Comparison of ENCODE assay signal across 29 cellular contexts in genomic region chr15:84788500-84788899, GRCh38. TPM values are rescaled to one million over a fixed set of nuclear protein-coding genes. Genes with fewer than 3 reads are reported as not detected.
DNase-seq lines count a peak whose midpoint lies in the region; ATAC-seq and TF ChIP-seq lines count a peak whose summit lies in the region.
"Had no signal": no experiment of that assay in that cellular context is flagged by ENCODE, and none has a peak within 500 bp of the region (broad histone marks: within the 10 kb centered on the region; RNA-seq: fewer than 3 reads in every experiment).

No MANE protein-coding gene starts in this region.

- H2BK120ac ChIP-seq in mesenchymal stem cell (ENCODE audit: low read depth, low read length): no peak overlapping the region

- peaks cover 48% of the 10 kb centered on the region for H3K79me1 ChIP-seq in mesenchymal stem cell (replicated peaks; ENCODE audit: low read length, poor library complexity, severe bottlenecking)

- TF ChIP-seq CTCF in CD14-positive monocyte (IDR thresholded peaks at IDR 0.05): no peak

- H3K9me3 Mint-ChIP-seq in CD14-positive monocyte (peaks cover 0 to 1% (median 0%) of the 10 kb centered on the region in 7 donors), T-cell (no peaks in the 10 kb centered on the region)
- H3K9me3 Mint-ChIP-seq in CD8-positive, alpha-beta memory T cell: no peaks in the 10 kb centered on the region
- no peaks in the 10 kb centered on the region for H3K9me3 Mint-ChIP-seq in central memory CD8-positive, alpha-beta T cell
- H3K9me3 Mint-ChIP-seq: activated naive CD8-positive, alpha-beta T cell treated with anti-CD3 and anti-CD28 coated beads, Interleukin-2, amount 10 ng/mL, durations not matched to agents 7 days and 5 days; nephron progenitor cell had no signal

- no peak overlapping the region for H3K9ac ChIP-seq in mesenchymal stem cell (ENCODE audit: low read length)

- H3K9me3 ChIP-seq in CD8-positive, alpha-beta memory T cell (ENCODE audit: low read length): no peaks in the 10 kb centered on the region
- no peaks in the 10 kb centered on the region for H3K9me3 ChIP-seq in mesenchymal stem cell (ENCODE audit: control insufficient read depth, low read length)
- H3K9me3 ChIP-seq: lower lobe of right lung, mucosa of descending colon, ovary, right atrium auricular region, upper lobe of left lung had no signal

- H3K4me1 Mint-ChIP-seq in CD14-positive monocyte: peaks cover 31% of the 10 kb centered on the region
- peaks cover 32 to 62% (median 56%) of the 10 kb centered on the region in 3 donors for H3K4me1 Mint-ChIP-seq in CD8-positive, alpha-beta memory T cell
- peaks cover 62% of the 10 kb centered on the region for H3K4me1 Mint-ChIP-seq in central memory CD8-positive, alpha-beta T cell
- H3K4me1 Mint-ChIP-seq in T-cell: peaks cover 44 to 49% (median 46%) of the 10 kb centered on the region in 3 donors

- H2BK12ac ChIP-seq in mesenchymal stem cell (ENCODE audit: low read length in 2 of 2): no peak overlapping the region

- no peak overlapping the region for H3K27ac ChIP-seq in CD8-positive, alpha-beta memory T cell (ENCODE audit: low read depth, low read length)
- no peak overlapping the region for H3K27ac ChIP-seq in mesenchymal stem cell (ENCODE audit: low read length, poor library complexity, severe bottlenecking)
- H3K27ac ChIP-seq: lower lobe of right lung, ovary, PC-9, right atrium auricular region, upper lobe of left lung had no signal

- no peak overlapping the region for H2BK5ac ChIP-seq in mesenchymal stem cell (ENCODE audit: low read depth, low read length, poor library complexity, severe bottlenecking)

- peaks cover 20% of the 10 kb centered on the region for H3K36me3 ChIP-seq in CD8-positive, alpha-beta memory T cell (ENCODE audit: insufficient read depth, low read length)
- H3K36me3 ChIP-seq in mesenchymal stem cell (ENCODE audit: control insufficient read depth in 1 of 2, insufficient read depth in 2 of 2, low read depth in 1 of 2, low read length in 2 of 2): peaks cover 42 to 61% of the 10 kb centered on the region in 2 experiments
- H3K36me3 ChIP-seq: ovary had no signal

- peak overlapping the region in 4 of 7 donors; percentile 15 to 70 (median 48) for H3K27ac Mint-ChIP-seq in CD14-positive monocyte
- H3K27ac Mint-ChIP-seq in CD8-positive, alpha-beta memory T cell: peak overlapping the region in 5 of 8 donors; percentile 2 to 87 (median 30)
- H3K27ac Mint-ChIP-seq in central memory CD8-positive, alpha-beta T cell (ENCODE audit: low read depth): peak overlapping the region; percentile 63
- H3K27ac Mint-ChIP-seq in T-cell: peak overlapping the region in 1 of 2 donors; percentile 31
- H3K27ac Mint-ChIP-seq: activated naive CD8-positive, alpha-beta T cell treated with anti-CD3 and anti-CD28 coated beads, Interleukin-2, amount 10 ng/mL, durations not matched to agents 7 days and 5 days; nephron progenitor cell had no signal

- WGBS in mesenchymal stem cell: no CpG with 5 or more reads among the region's 2 CpGs

- H2BK15ac ChIP-seq in mesenchymal stem cell (ENCODE audit: low read depth, poor library complexity, severe bottlenecking): no peak overlapping the region

- H3K27me3 Mint-ChIP-seq in CD14-positive monocyte (ENCODE audit: low read depth in 3 of 3) (no peaks in the 10 kb centered on the region), T-cell (no peaks in the 10 kb centered on the region)
- no peaks in the 10 kb centered on the region for H3K27me3 Mint-ChIP-seq in CD8-positive, alpha-beta memory T cell
- H3K27me3 Mint-ChIP-seq in central memory CD8-positive, alpha-beta T cell: no peaks in the 10 kb centered on the region
- H3K27me3 Mint-ChIP-seq: activated naive CD8-positive, alpha-beta T cell treated with anti-CD3 and anti-CD28 coated beads, Interleukin-2, amount 10 ng/mL, durations not matched to agents 7 days and 5 days had no signal

- no peak overlapping the region for H2AK5ac ChIP-seq in mesenchymal stem cell (ENCODE audit: low read length, severe bottlenecking)

- no peak overlapping the region for H3K23ac ChIP-seq in mesenchymal stem cell (ENCODE audit: low read length in 2 of 2)

- H3K4ac ChIP-seq in mesenchymal stem cell (ENCODE audit: low read depth in 1 of 2, low read length in 2 of 2): no peak overlapping the region

- peaks cover 4% of the 10 kb centered on the region for H3K4me1 ChIP-seq in CD8-positive, alpha-beta memory T cell (ENCODE audit: insufficient read depth, low read length)
- H3K4me1 ChIP-seq in mesenchymal stem cell (ENCODE audit: control insufficient read depth, insufficient read depth, low read depth, low read length): peaks cover 2% of the 10 kb centered on the region

- H3K4me3 Mint-ChIP-seq in CD14-positive monocyte (no peak overlapping the region), T-cell (no peak overlapping the region)
- H3K4me3 Mint-ChIP-seq in CD8-positive, alpha-beta memory T cell: no peak overlapping the region
- H3K4me3 Mint-ChIP-seq in central memory CD8-positive, alpha-beta T cell: no peak overlapping the region
- H3K4me3 Mint-ChIP-seq: activated naive CD8-positive, alpha-beta T cell treated with anti-CD3 and anti-CD28 coated beads, Interleukin-2, amount 10 ng/mL, durations not matched to agents 7 days and 5 days; nephron progenitor cell had no signal

- CTCF ChIA-PET in CD8-positive, alpha-beta memory T cell (lab: Charles Lee): no interaction called here
- CTCF ChIA-PET in T-cell (lab: Charles Lee): no interaction called here

- no peaks in the 10 kb centered on the region for H3K27me3 ChIP-seq in CD8-positive, alpha-beta memory T cell (ENCODE audit: insufficient read depth, low read length, poor library complexity, severe bottlenecking)
- H3K27me3 ChIP-seq in mesenchymal stem cell (ENCODE audit: control insufficient read depth in 1 of 2, insufficient read depth in 1 of 2, low read length in 2 of 2): no peaks in the 10 kb centered on the region
- H3K27me3 ChIP-seq: ovary, right atrium auricular region, upper lobe of left lung had no signal

- no peak overlapping the region for H3K4me3 ChIP-seq in CD8-positive, alpha-beta memory T cell (ENCODE audit: low read length)
- no peak overlapping the region for H3K4me3 ChIP-seq in mesenchymal stem cell (ENCODE audit: insufficient read depth in 1 of 2, low read depth in 1 of 2, low read length in 2 of 2)
- H3K4me3 ChIP-seq: lower lobe of right lung, mucosa of descending colon, ovary, PC-9, right atrium auricular region, upper lobe of left lung had no signal

- intact Hi-C loops in CD14-positive monocyte (cut with micrococcal nuclease): no loop called here

- no peak overlapping the region for H4K8ac ChIP-seq in mesenchymal stem cell (ENCODE audit: low read length)

- H3K36me3 Mint-ChIP-seq in CD14-positive monocyte: peaks cover 63 to 84% of the 10 kb centered on the region in 2 donors
- H3K36me3 Mint-ChIP-seq in CD8-positive, alpha-beta memory T cell: peaks cover 15 to 82% (median 23%) of the 10 kb centered on the region in 3 donors
- H3K36me3 Mint-ChIP-seq in central memory CD8-positive, alpha-beta T cell (ENCODE audit: insufficient read depth): peaks cover 41% of the 10 kb centered on the region
- peaks cover 63% of the 10 kb centered on the region for H3K36me3 Mint-ChIP-seq in T-cell

- no peak overlapping the region for H4K91ac ChIP-seq in mesenchymal stem cell (ENCODE audit: low read length)

- no peak overlapping the region for H3K18ac ChIP-seq in mesenchymal stem cell (ENCODE audit: low read depth in 1 of 2, low read length in 2 of 2)

- no peak overlapping the region for H3K4me2 ChIP-seq in mesenchymal stem cell (ENCODE audit: low read length, poor library complexity, severe bottlenecking)
- H3K4me2 ChIP-seq: PC-9 had no signal

- DNase-seq in CD14-positive monocyte (ENCODE audit: low spot score): no peak
- DNase-seq in CD8-positive, alpha-beta memory T cell: no peak
- DNase-seq in central memory CD8-positive, alpha-beta T cell (ENCODE audit: low spot score in 2 of 2): no peak
- peak; percentile 35 for DNase-seq in mesenchymal stem cell
- DNase-seq in T-cell: no peak
- DNase-seq in NOMO-1 treated with dmso at 0.1 percent for 144 hours (lab: John Stamatoyannopoulos, UW; ENCODE audit: unreplicated experiment): no peak
- DNase-seq: ACHN; activated effector memory CD4-positive, alpha-beta T cell treated with Interleukin-2 at 50 U/mL for 16 hours; activated naive CD8-positive, alpha-beta T cell treated with anti-CD3 and anti-CD28 coated beads, Interleukin-2, amount 10 ng/mL, durations not matched to agents 7 days and 5 days; cerebellar nuclear complex; IMR-90; kidney glomerular epithelial cell; lower lobe of right lung; mucosa of descending colon; NCI-H1092 treated with DMSO at 0.1 percent for 48 hours; NCI-H187; NCI-H2171; NCI-H510A treated with DMSO at 0.1 percent for 48 hours; nephron progenitor cell; NK-92 treated with Interleukin-12 subunit alpha and Interleukin-12 subunit beta, amount 100 ng/mL, for 24 hours; ovary; PC-9; stimulated activated CD4-positive, alpha-beta T cell treated with anti-CD3 and anti-CD28 coated beads, Interleukin-2, amount 100 ng/mL, for 24 hours; upper lobe of left lung had no signal

- ATAC-seq in central memory CD8-positive, alpha-beta T cell (replicated peaks; ENCODE audit: extremely low read depth, poor library complexity, severe bottlenecking): no peak
- ATAC-seq in T-cell (replicated peaks in 1 of 4) (no peak), GM19395 (IDR thresholded peaks at IDR 0.05; ENCODE audit: unreplicated experiment) (no peak), HG03565 (IDR thresholded peaks at IDR 0.05; ENCODE audit: unreplicated experiment) (no peak)
- ATAC-seq: lower lobe of right lung, mucosa of descending colon, Right ventricle myocardium inferior, SK-N-SH treated with all-trans-retinoic acid at 6 μM for 48 hours had no signal

- POLR2A ChIA-PET in CD8-positive, alpha-beta memory T cell (lab: Charles Lee): no interaction called here
- POLR2A ChIA-PET in T-cell (lab: Charles Lee): interaction anchor here in 1 of 2 donors (0.6 kb wide), 1 partner anchor 55 kb away, joined by 5 read pairs; no protein-coding TSS in a partner anchor

- H3K14ac ChIP-seq in mesenchymal stem cell (ENCODE audit: low read length in 2 of 2): no peak overlapping the region

- no peak overlapping the region for H2AFZ ChIP-seq in mesenchymal stem cell (ENCODE audit: low read depth, low read length)
- H2AFZ ChIP-seq: PC-9 had no signal

RNA-seq across cellular contexts. Expression of gene ALPK3, which starts 28.7 kb away (rescaled TPM):
- polyA plus RNA-seq in CD14-positive monocyte: under 1 TPM in 1 of 2 donors, not detected in 1; 0.02 TPM
- under 1 TPM; 0.07 to 0.18 TPM for total RNA-seq in CD8-positive, alpha-beta memory T cell
- polyA plus RNA-seq in CD8-positive, alpha-beta memory T cell: 0.03 TPM
- 1.2 TPM for polyA plus RNA-seq in mesenchymal stem cell (2013, experiment 1 of 2)
- polyA plus RNA-seq in mesenchymal stem cell (2013, experiment 2 of 2): 1.1 TPM
- total RNA-seq in T-cell: under 1 TPM; 0.16 to 0.82 (median 0.22) TPM

RNA-seq across cellular contexts. Expression of gene ZNF592, which starts 40.1 kb away (rescaled TPM):
- polyA plus RNA-seq in CD14-positive monocyte: 1 to 10 TPM; 2.8 to 5.0 TPM
- 10 to 100 TPM; 31.2 to 33.1 TPM for total RNA-seq in CD8-positive, alpha-beta memory T cell
- polyA plus RNA-seq in CD8-positive, alpha-beta memory T cell: 10.4 TPM
- 11.9 TPM for polyA plus RNA-seq in mesenchymal stem cell (2013, experiment 1 of 2)
- polyA plus RNA-seq in mesenchymal stem cell (2013, experiment 2 of 2): 11.2 TPM
- 10 to 100 TPM; 34.5 to 43.6 (median 39.0) TPM for total RNA-seq in T-cell
